19 cellular contexts compared by ENCODE assay signal in the genomic region with DNA sequence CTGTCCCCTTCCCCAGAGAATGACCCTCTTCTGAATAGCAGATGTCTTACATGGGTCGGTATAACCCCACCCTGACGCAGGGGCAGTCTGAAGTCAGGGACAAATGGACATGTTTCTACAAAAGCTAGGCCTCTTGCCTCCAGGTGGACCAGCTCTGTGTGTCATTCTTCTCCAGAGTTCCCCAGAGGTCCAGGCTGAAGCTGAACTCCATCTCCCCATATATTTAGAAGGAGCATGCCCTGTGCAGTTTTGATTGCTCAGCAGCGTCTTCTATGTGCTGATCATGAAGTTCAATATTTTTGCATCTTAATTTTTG. TPM values are rescaled to one million over a fixed set of nuclear protein-coding genes. Genes with fewer than 3 reads are reported as not detected.
"Had no signal": no experiment of that assay in that cellular context is flagged by ENCODE, and none has a peak within 500 bp of the region (broad histone marks: within the 10 kb centered on the region; RNA-seq: fewer than 3 reads in every experiment).

No MANE protein-coding gene starts in this region.

- H3K9me3 ChIP-seq: colonic mucosa, right atrium auricular region, spleen, upper lobe of left lung, vagina had no signal

- DNase-seq: activated CD4-positive, alpha-beta memory T cell treated with anti-CD3 and anti-CD28 coated beads for 36 hours; activated CD4-positive, alpha-beta T cell treated with anti-CD3 and anti-CD28 coated beads for 48 hours; activated CD8-positive, alpha-beta memory T cell treated with anti-CD3 and anti-CD28 coated beads, Interleukin-2, amount 50 U/mL, for 48 hours; activated gamma-delta T cell treated with Interleukin-2 at 50 U/mL for 16 hours; activated naive CD4-positive, alpha-beta T cell treated with anti-CD3 and anti-CD28 coated beads, Interleukin-2, amount 50 U/mL, for 16 hours; activated T-cell treated with anti-CD3 and anti-CD28 coated beads, Interleukin-2, amount 50 U/mL, for 24 hours; colonic mucosa; effector memory CD4-positive, alpha-beta T cell; left colon; mesenchymal stem cell; naive thymus-derived CD8-positive, alpha-beta T cell; spleen; stimulated activated naive CD4-positive, alpha-beta T cell treated with Interleukin-2 at 50 U/mL for 16 hours; upper lobe of left lung had no signal

- H3K36me3 ChIP-seq: colonic mucosa, right atrium auricular region, spleen, upper lobe of left lung, vagina had no signal

- ATAC-seq: left colon; naive thymus-derived CD8-positive, alpha-beta T cell had no signal

- H3K4me3 ChIP-seq: colonic mucosa, right atrium auricular region, spleen, upper lobe of left lung, vagina had no signal

- H3K4me1 ChIP-seq: colonic mucosa, right atrium auricular region, spleen, upper lobe of left lung, vagina had no signal

- H3K27ac ChIP-seq: colonic mucosa, spleen, upper lobe of left lung, vagina, VCaP had no signal

- H3K27me3 ChIP-seq: colonic mucosa, right atrium auricular region, spleen, upper lobe of left lung, vagina had no signal

RNA-seq across cellular contexts. Expression of a gene that starts 8.8 kb away (rescaled TPM):
- total RNA-seq: activated CD4-positive, alpha-beta memory T cell treated with anti-CD3 and anti-CD28 coated beads for 36 hours; naive thymus-derived CD8-positive, alpha-beta T cell; T-helper 1 cell treated with Interleukin-12 subunit alpha and Interleukin-12 subunit beta and Interleukin-4 antibody, amounts not matched to agents 30 ng/mL and 1 ng/mL, for 36 hours had no signal

RNA-seq across cellular contexts. Expression of a gene that starts 27.4 kb away (rescaled TPM):
- total RNA-seq: activated CD4-positive, alpha-beta memory T cell treated with anti-CD3 and anti-CD28 coated beads for 36 hours; naive thymus-derived CD8-positive, alpha-beta T cell; neural crest cell; T-helper 1 cell treated with Interleukin-12 subunit alpha and Interleukin-12 subunit beta and Interleukin-4 antibody, amounts not matched to agents 30 ng/mL and 1 ng/mL, for 36 hours had no signal
